2 cellular contexts compared by ENCODE assay signal in genomic region chr10:128189176-128189575, GRCh38.
TF ChIP-seq lines count a peak whose summit lies in the region.

No MANE protein-coding gene starts in this region.

TF ChIP-seq in H1, 55 proteins besides CTCF, POLR2A, EP300 and RAD21:
- TF ChIP-seq SP1 (IDR thresholded peaks at IDR 0.05; ENCODE audit: low read depth, low read length), result no peak
- TF ChIP-seq CREB1 (IDR thresholded peaks at IDR 0.05), result no peak

TF ChIP-seq in GM23338, 12 proteins besides CTCF, POLR2A, EP300 and RAD21:
- TF ChIP-seq EZH2 (IDR thresholded peaks at IDR 0.05; ENCODE audit: low read depth, unreplicated experiment) (no peak), EZH2phosphoT487 (IDR thresholded peaks at IDR 0.05; ENCODE audit: unreplicated experiment) (no peak), NANOG (IDR thresholded peaks at IDR 0.05; ENCODE audit: borderline replicate concordance) (no peak), ZNF114 (CRISPR knock-in tag; IDR thresholded peaks at IDR 0.05) (no peak), ZNF331 (CRISPR knock-in tag; IDR thresholded peaks at IDR 0.05; ENCODE audit: low read depth) (no peak), STAT1 (IDR thresholded peaks at IDR 0.05; ENCODE audit: unreplicated experiment) (no peak), JUNB (IDR thresholded peaks at IDR 0.05; ENCODE audit: unreplicated experiment) (no peak), POLR2AphosphoS5 (IDR thresholded peaks at IDR 0.05; ENCODE audit: low read depth) (no peak), CREB1 (CRISPR knock-in tag; IDR thresholded peaks at IDR 0.05; ENCODE audit: low read depth) (no peak), ETS1 (IDR thresholded peaks at IDR 0.05) (no peak), REST (IDR thresholded peaks at IDR 0.05; ENCODE audit: unreplicated experiment) (no peak)
TF ChIP-seq in GM23338: peak in this region for 0.
